Comparison of ENCODE assay signal across 8 cellular contexts in the genomic region with DNA sequence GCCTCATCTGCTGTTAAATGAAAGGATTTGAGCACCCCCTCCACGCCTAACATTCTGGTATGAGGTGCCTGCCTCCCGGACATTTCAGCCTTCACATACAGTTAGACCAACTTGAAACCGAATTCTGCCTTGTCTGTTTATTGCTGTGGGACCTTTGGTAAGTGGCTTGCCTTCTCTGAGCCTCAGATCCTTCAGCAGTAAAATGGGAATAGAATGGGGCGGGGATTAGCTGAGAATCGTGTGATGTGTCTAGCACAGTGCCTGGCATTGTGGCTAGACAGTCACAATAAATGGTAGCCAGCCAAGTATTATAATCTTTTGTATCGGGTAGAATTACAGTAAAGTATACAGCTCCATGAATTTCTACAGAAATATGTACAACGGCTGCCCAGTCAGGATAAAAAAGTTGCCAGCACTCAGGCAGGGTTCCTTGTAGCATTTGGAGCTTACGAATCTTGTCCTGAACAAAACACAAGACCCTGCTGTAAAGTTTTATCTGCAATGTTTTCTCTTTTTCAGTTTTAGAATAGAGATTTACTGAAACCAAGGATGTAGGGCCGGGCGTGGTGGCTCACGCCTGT. TPM values are rescaled to one million over a fixed set of nuclear protein-coding genes. Genes with fewer than 3 reads are reported as not detected.
DNase-seq lines count a peak whose midpoint lies in the region; ATAC-seq and TF ChIP-seq lines count a peak whose summit lies in the region.

No MANE protein-coding gene starts in this region.

- no peaks in the 10 kb centered on the region for H4K20me1 ChIP-seq in neural cell (ENCODE audit: insufficient read depth)

- H3K4me3 ChIP-seq in AG04450 (ENCODE audit: low read depth, low read length) (peak overlapping the region; percentile 58), Panc1 (ENCODE audit: low read depth in 2 of 2, low read length in 2 of 2) (peak overlapping the region; percentile 58 to 98), esophagus squamous epithelium (peak overlapping the region; percentile 41 to 72 (median 52)), neural cell (ENCODE audit: low read length) (peak overlapping the region; percentile 73)

- H3K9ac ChIP-seq in neural cell (ENCODE audit: low read length): peak overlapping the region; percentile 79

- WGBS in esophagus squamous epithelium, 2 donors: 62 to 70% methylated on average over 8 to 11 of the region's 11 CpGs

- no TSS peak for BruUV-seq in Panc1 (replicated peaks; lab: Mats Ljungman, UMichigan)

- in situ Hi-C loops in Panc1 (cut with HindIII; ENCODE audit: low pct_unique_long_range_greater_than_20kb, low sequenced_read_pairs): no loop called here

- DNase-seq in AG04450 (ENCODE audit: low read depth, low spot score): no peak
- no peak for DNase-seq in Panc1 (ENCODE audit: low read depth, low spot score)
- no peak for DNase-seq in esophagus squamous epithelium (lab: John Stamatoyannopoulos, UW)
- no peak for DNase-seq in OCI-M2 (lab: John Stamatoyannopoulos, UW; ENCODE audit: unreplicated experiment)
- no peak for DNase-seq in NCI-H128 (lab: John Stamatoyannopoulos, UW; ENCODE audit: unreplicated experiment)
- no peak for DNase-seq in NCI-H2227 treated with DMSO at 0.1 percent for 48 hours (lab: John Stamatoyannopoulos, UW)

- no peak for TF ChIP-seq RAD21 in neural cell (conservative IDR thresholded peaks at IDR 0.05)

- no peaks in the 10 kb centered on the region for H3K9me2 ChIP-seq in neural cell (ENCODE audit: insufficient read depth, low read length)

- CTCF ChIA-PET in AG04450 (lab: Charles Lee) (interaction anchor here (1.4 to 5.5 kb wide), 6 partner anchors 15 to 518 kb away, joined by 3 to 38 read pairs (median 16); a partner anchor contains a TSS), Panc1 (lab: Charles Lee) (interaction anchor here (0.6 to 2.5 kb wide), 3 partner anchors 27 to 91 kb away, joined by 7 to 8 read pairs (median 7); no protein-coding TSS in a partner anchor)

- no peaks in the 10 kb centered on the region for H3F3A ChIP-seq in neural cell (ENCODE audit: insufficient read depth, low read length, poor library complexity, severe bottlenecking)

- no peaks in the 10 kb centered on the region for H3K36me3 ChIP-seq in Panc1 (ENCODE audit: control insufficient read depth, insufficient read depth, low read length)
- H3K36me3 ChIP-seq in esophagus squamous epithelium: no peaks in the 10 kb centered on the region
- no peaks in the 10 kb centered on the region for H3K36me3 ChIP-seq in neural cell (ENCODE audit: insufficient read depth, low read length)

- POLR2A ChIA-PET in AG04450 (lab: Yijun Ruan, JAX): interaction anchor here (1.8 kb wide), 1 partner anchor 83 kb away, joined by 5 read pairs; a partner anchor contains a TSS
- POLR2A ChIA-PET in Panc1 (lab: Charles Lee): no interaction called here

- H3K27me3 ChIP-seq in AG04450 (ENCODE audit: control insufficient read depth, insufficient read depth, low read length) (no peaks in the 10 kb centered on the region), Panc1 (ENCODE audit: control insufficient read depth, insufficient read depth, low read length) (no peaks in the 10 kb centered on the region), esophagus squamous epithelium (peaks cover 0 to 19% (median 0%) of the 10 kb centered on the region in 4 donors), neural cell (ENCODE audit: insufficient read depth, low read depth, low read length) (no peaks in the 10 kb centered on the region)

- H3K9me3 ChIP-seq in AG04450 (ENCODE audit: control insufficient read depth, insufficient read depth, low read length): no peaks in the 10 kb centered on the region
- H3K9me3 ChIP-seq in Panc1 (ENCODE audit: control insufficient read depth, insufficient read depth, low read depth, low read length): no peaks in the 10 kb centered on the region
- no peaks in the 10 kb centered on the region for H3K9me3 ChIP-seq in esophagus squamous epithelium
- no peaks in the 10 kb centered on the region for H3K9me3 ChIP-seq in neural cell (ENCODE audit: low read length)

- TF ChIP-seq CTCF in AG04450 (IDR thresholded peaks at IDR 0.05; ENCODE audit: low read depth, low read length) (no peak), Panc1 (IDR thresholded peaks at IDR 0.05) (no peak), esophagus squamous epithelium (IDR thresholded peaks at IDR 0.05) (no peak), neural cell (IDR thresholded peaks at IDR 0.05; ENCODE audit: poor library complexity, severe bottlenecking) (no peak)

- intact Hi-C loops in Panc1 (cut with micrococcal nuclease; ENCODE audit: unreplicated experiment): loop anchor here (10.0 kb wide), 1 partner anchor 390 kb away; no protein-coding TSS in a partner anchor
- intact Hi-C loops in esophagus squamous epithelium (cut with DNase I): loop anchor here (5.0 kb wide), 1 partner anchor 88 kb away; no protein-coding TSS in a partner anchor

- ATAC-seq in Panc1: no peak
- no peak for ATAC-seq in HG02678 (IDR thresholded peaks at IDR 0.05; ENCODE audit: unreplicated experiment)

- H3K4me1 ChIP-seq in Panc1 (ENCODE audit: control insufficient read depth, insufficient read depth, low read length) (peaks cover 6% of the 10 kb centered on the region; the same call in 1 of the 2 replicates), esophagus squamous epithelium (peaks cover 5 to 22% (median 9%) of the 10 kb centered on the region in 3 donors)

- no peaks in the 10 kb centered on the region for H3K79me2 ChIP-seq in neural cell (replicated peaks; ENCODE audit: insufficient read depth, low read length)

- no peak for TF ChIP-seq POLR2A in esophagus squamous epithelium (IDR thresholded peaks at IDR 0.05)

- H3K27ac ChIP-seq in AG04450 (ENCODE audit: low read depth, low read length): no peak overlapping the region
- H3K27ac ChIP-seq in Panc1 (ENCODE audit: low read length): peak overlapping the region; percentile 87
- peak overlapping the region; percentile 22 to 81 (median 66) for H3K27ac ChIP-seq in esophagus squamous epithelium
- peak overlapping the region; percentile 33 for H3K27ac ChIP-seq in neural cell (ENCODE audit: low read length)

- peak overlapping the region; percentile 92 for H2AFZ ChIP-seq in neural cell (ENCODE audit: low read depth, low read length)

- TF ChIP-seq EP300 in neural cell (conservative IDR thresholded peaks at IDR 0.05; ENCODE audit: poor library complexity, severe bottlenecking): no peak

- H3K4me2 ChIP-seq in neural cell (ENCODE audit: low read length): peak overlapping the region; percentile 62

TF ChIP-seq in neural cell, 6 proteins besides CTCF, POLR2A, EP300 and RAD21:
- TF ChIP-seq SMC3 (conservative IDR thresholded peaks at IDR 0.05; ENCODE audit: poor library complexity) (no peak), POLR2AphosphoS5 (IDR thresholded peaks at IDR 0.05) (no peak), EZH2 (IDR thresholded peaks at IDR 0.05; ENCODE audit: borderline replicate concordance, insufficient read depth, low read length, poor library complexity, severe bottlenecking) (no peak), TAF1 (IDR thresholded peaks at IDR 0.05; ENCODE audit: low read depth) (no peak), MXI1 (conservative IDR thresholded peaks at IDR 0.05; ENCODE audit: poor library complexity, severe bottlenecking) (no peak)
- TF ChIP-seq, protein P1, sequence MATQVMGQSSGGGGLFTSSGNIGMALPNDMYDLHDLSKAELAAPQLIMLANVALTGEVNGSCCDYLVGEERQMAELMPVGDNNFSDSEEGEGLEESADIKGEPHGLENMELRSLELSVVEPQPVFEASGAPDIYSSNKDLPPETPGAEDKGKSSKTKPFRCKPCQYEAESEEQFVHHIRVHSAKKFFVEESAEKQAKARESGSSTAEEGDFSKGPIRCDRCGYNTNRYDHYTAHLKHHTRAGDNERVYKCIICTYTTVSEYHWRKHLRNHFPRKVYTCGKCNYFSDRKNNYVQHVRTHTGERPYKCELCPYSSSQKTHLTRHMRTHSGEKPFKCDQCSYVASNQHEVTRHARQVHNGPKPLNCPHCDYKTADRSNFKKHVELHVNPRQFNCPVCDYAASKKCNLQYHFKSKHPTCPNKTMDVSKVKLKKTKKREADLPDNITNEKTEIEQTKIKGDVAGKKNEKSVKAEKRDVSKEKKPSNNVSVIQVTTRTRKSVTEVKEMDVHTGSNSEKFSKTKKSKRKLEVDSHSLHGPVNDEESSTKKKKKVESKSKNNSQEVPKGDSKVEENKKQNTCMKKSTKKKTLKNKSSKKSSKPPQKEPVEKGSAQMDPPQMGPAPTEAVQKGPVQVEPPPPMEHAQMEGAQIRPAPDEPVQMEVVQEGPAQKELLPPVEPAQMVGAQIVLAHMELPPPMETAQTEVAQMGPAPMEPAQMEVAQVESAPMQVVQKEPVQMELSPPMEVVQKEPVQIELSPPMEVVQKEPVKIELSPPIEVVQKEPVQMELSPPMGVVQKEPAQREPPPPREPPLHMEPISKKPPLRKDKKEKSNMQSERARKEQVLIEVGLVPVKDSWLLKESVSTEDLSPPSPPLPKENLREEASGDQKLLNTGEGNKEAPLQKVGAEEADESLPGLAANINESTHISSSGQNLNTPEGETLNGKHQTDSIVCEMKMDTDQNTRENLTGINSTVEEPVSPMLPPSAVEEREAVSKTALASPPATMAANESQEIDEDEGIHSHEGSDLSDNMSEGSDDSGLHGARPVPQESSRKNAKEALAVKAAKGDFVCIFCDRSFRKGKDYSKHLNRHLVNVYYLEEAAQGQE (IDR thresholded peaks at IDR 0.05; ENCODE audit: borderline replicate concordance): no peak
TF ChIP-seq in neural cell: peak in this region for 0.

RNA-seq across cellular contexts. Expression of a gene that starts 0.8 kb away (rescaled TPM):
- polyA plus RNA-seq in AG04450 (2011; rRNA removed) (0.37 and 0.42 TPM in 2 replicates), neural cell (2.3 and 3.5 TPM in 2 replicates)
- polyA minus RNA-seq in AG04450 (2011; rRNA and poly(A)+ RNA removed): 0.46 and 0.52 TPM in 2 replicates
- total RNA-seq in Panc1 (2021; ENCODE audit: unreplicated experiment) (5.1 TPM), esophagus squamous epithelium (under 1 TPM; 0.15 to 0.66 (median 0.37) TPM)
- polyA plus RNA-seq in Panc1 (2012; ENCODE audit: insufficient read length): 2.8 TPM
- polyA minus RNA-seq in neural cell: 5.6 and 6.1 TPM in 2 replicates

RNA-seq across cellular contexts. Expression of a gene that starts 58.3 kb away (rescaled TPM):
- 30.3 and 38.7 TPM in 2 replicates for polyA plus RNA-seq in AG04450 (2011; rRNA removed)
- polyA minus RNA-seq in AG04450 (2011; rRNA and poly(A)+ RNA removed): 131 and 163 TPM in 2 replicates
- total RNA-seq in Panc1 (2021; ENCODE audit: unreplicated experiment): 113 TPM
- polyA plus RNA-seq in Panc1 (2012; ENCODE audit: insufficient read length): 30.3 TPM
- 100 to 1,000 TPM in 1 of 4 donors, 10 to 100 TPM in 3; 37.8 to 102 (median 54.6) TPM for total RNA-seq in esophagus squamous epithelium
- 26.3 and 32.7 TPM in 2 replicates for polyA plus RNA-seq in neural cell
- polyA minus RNA-seq in neural cell: 161 and 173 TPM in 2 replicates
